Comparison of ENCODE assay signal across 12 cellular contexts in genomic region chr12:29350080-29350479, GRCh38. TPM values are rescaled to one million over a fixed set of nuclear protein-coding genes. Genes with fewer than 3 reads are reported as not detected.
DNase-seq lines count a peak whose midpoint lies in the region; ATAC-seq and TF ChIP-seq lines count a peak whose summit lies in the region.
"Had no signal": no experiment of that assay in that cellular context is flagged by ENCODE, and none has a peak within 500 bp of the region (broad histone marks: within the 10 kb centered on the region; RNA-seq: fewer than 3 reads in every experiment).

No MANE protein-coding gene starts in this region.

- H2BK120ac ChIP-seq in IMR-90 (ENCODE audit: low read depth, low read length) = no peak overlapping the region

- no peak overlapping the region for H2AK5ac ChIP-seq in IMR-90 (ENCODE audit: low read depth, low read length)

- H3K27me3 ChIP-seq in IMR-90 (ENCODE audit: control insufficient read depth, insufficient read depth, low read length) (no peaks in the 10 kb centered on the region), Karpas-422 (ENCODE audit: low read length) (no peaks in the 10 kb centered on the region), gastrocnemius medialis (no peaks in the 10 kb centered on the region)
- H3K27me3 ChIP-seq: pancreas, vagina had no signal

- ATAC-seq in IMR-90 (ENCODE audit: low read depth) (no peak), GM19023 (IDR thresholded peaks at IDR 0.05; ENCODE audit: unreplicated experiment) (no peak), gastrocnemius medialis (no peak)
- ATAC-seq: pancreas had no signal

- no peak overlapping the region for H3K4me2 ChIP-seq in IMR-90 (ENCODE audit: low read depth, low read length)
- H3K4me2 ChIP-seq in Karpas-422 (ENCODE audit: low read depth, low read length, poor library complexity, severe bottlenecking) = no peak overlapping the region

- H3K9me1 ChIP-seq in IMR-90 (ENCODE audit: insufficient read depth, low read length) = no peaks in the 10 kb centered on the region

- in situ Hi-C loops in IMR-90 (cut with MboI; ENCODE audit: low sequenced_read_pairs) (no loop called here), gastrocnemius medialis (cut with MboI; ENCODE audit: low sequenced_read_pairs in 4 of 4) (loop anchor here in 1 of 4 donors (25.0 kb wide), 1 partner anchor 1337 kb away; the partner anchor contains the start of gene IPO8)

- no peak overlapping the region for H3K14ac ChIP-seq in IMR-90 (replicated peaks; ENCODE audit: low read depth, low read length)

- dilution Hi-C loops in IMR-90 (cut with HindIII; ENCODE audit: low sequenced_read_pairs, unreplicated experiment) = no loop called here

- H3K18ac ChIP-seq in IMR-90 (ENCODE audit: low read depth, low read length) = no peak overlapping the region

- TF ChIP-seq CTCF in IMR-90 (conservative IDR thresholded peaks at IDR 0.05; ENCODE audit: low read depth, low read length) = no peak
- no peak for TF ChIP-seq CTCF in gastrocnemius medialis (IDR thresholded peaks at IDR 0.05 in 4 of 5, conservative IDR thresholded peaks at IDR 0.05 in 1 of 5)

- no peak for TF ChIP-seq RAD21 in IMR-90 (IDR thresholded peaks at IDR 0.05; ENCODE audit: low read length)

- H3K23ac ChIP-seq in IMR-90 (ENCODE audit: low read depth, low read length) = no peak overlapping the region

- DNase-seq in COR-L47 (lab: John Stamatoyannopoulos, UW) (peak; percentile 1), IMR-90 (peak; percentile 36), SW480 (ENCODE audit: low spot score) (peak; percentile 4), globus pallidus (ENCODE audit: low spot score) (peak; percentile 5), Karpas-422 (no peak), gastrocnemius medialis (no peak)
- no peak for DNase-seq in stimulated activated CD4-positive, alpha-beta T cell treated with anti-CD3 and anti-CD28 coated beads, Interleukin-4, amount 100 ng/mL, for 4 hours
- DNase-seq: activated effector memory CD4-positive, alpha-beta T cell treated with anti-CD3 and anti-CD28 coated beads, Interleukin-2, amount 50 U/mL, for 16 hours; pancreas; WERI-Rb-1 had no signal

- H3K9ac ChIP-seq in IMR-90 (ENCODE audit: low read depth, low read length) (no peak overlapping the region), Karpas-422 (ENCODE audit: low read length) (no peak overlapping the region)

- intact Hi-C loops in IMR-90 (cut with micrococcal nuclease) = no loop called here
- intact Hi-C loops in gastrocnemius medialis (cut with DNase I; ENCODE audit: low total_unique reads) = no loop called here

- no peak overlapping the region for H2BK20ac ChIP-seq in IMR-90 (ENCODE audit: low read depth, low read length)

- no peak overlapping the region for H4K5ac ChIP-seq in IMR-90 (ENCODE audit: low read depth, low read length)

- H4K20me1 ChIP-seq in IMR-90 (ENCODE audit: insufficient read depth, low read length) (no peaks in the 10 kb centered on the region), Karpas-422 (ENCODE audit: insufficient read depth, low read depth, low read length) (no peaks in the 10 kb centered on the region)

- H3K27ac ChIP-seq in IMR-90 (ENCODE audit: insufficient read depth, low read length) = no peak overlapping the region
- H3K27ac ChIP-seq in Karpas-422 (ENCODE audit: low read length) = no peak overlapping the region
- H3K27ac ChIP-seq in gastrocnemius medialis = no peak overlapping the region
- H3K27ac ChIP-seq: pancreas, vagina, WERI-Rb-1 had no signal

- H3K79me2 ChIP-seq in Karpas-422 (ENCODE audit: low read length) = peaks cover 18% of the 10 kb centered on the region; the same call in 1 of the 2 replicates

- POLR2A ChIA-PET in IMR-90 (lab: Charles Lee; ENCODE audit: unreplicated experiment) = no interaction called here

- H3K79me1 ChIP-seq in IMR-90 (ENCODE audit: low read depth in 1 of 2, low read length in 2 of 2) = no peaks in the 10 kb centered on the region

- no peak overlapping the region for H2AFZ ChIP-seq in IMR-90 (replicated peaks; ENCODE audit: low read length, poor library complexity)
- H2AFZ ChIP-seq in Karpas-422 (ENCODE audit: low read length) = no peak overlapping the region

- H2AK9ac ChIP-seq in IMR-90 (replicated peaks; ENCODE audit: low read depth, low read length, poor library complexity) = no peak overlapping the region

- H4K91ac ChIP-seq in IMR-90 (ENCODE audit: insufficient read depth, low read depth, low read length) = no peak overlapping the region

- H2BK5ac ChIP-seq in IMR-90 (ENCODE audit: low read depth, low read length, poor library complexity, severe bottlenecking) = no peak overlapping the region

- no peak overlapping the region for H3K4ac ChIP-seq in IMR-90 (ENCODE audit: low read depth, low read length)

- H3K4me3 ChIP-seq in IMR-90 (ENCODE audit: insufficient read depth, low read depth, low read length) (no peak overlapping the region), Karpas-422 (ENCODE audit: low read length) (no peak overlapping the region), gastrocnemius medialis (no peak overlapping the region)
- H3K4me3 ChIP-seq: pancreas, vagina had no signal

- BruUV-seq in IMR-90 (replicated peaks; lab: Mats Ljungman, UMichigan) = no TSS peak

- no peak overlapping the region for H4K8ac ChIP-seq in IMR-90 (ENCODE audit: low read depth in 2 of 2, low read length in 2 of 2)

- H3K36me3 ChIP-seq in IMR-90 (ENCODE audit: control insufficient read depth, insufficient read depth, low read length) (peaks cover 3% of the 10 kb centered on the region; the same call in 1 of the 2 replicates), Karpas-422 (ENCODE audit: insufficient read depth, low read length) (peaks cover 51% of the 10 kb centered on the region; the same call in 1 of the 2 replicates), gastrocnemius medialis (peaks cover 0 to 5% of the 10 kb centered on the region in 2 donors)

- H3K9me2 ChIP-seq in Karpas-422 (replicated peaks; ENCODE audit: insufficient read depth, low read length) = no peaks in the 10 kb centered on the region

- no peak overlapping the region for H3K56ac ChIP-seq in IMR-90 (ENCODE audit: extremely low read depth, insufficient read depth, low read length)

- CTCF ChIA-PET in IMR-90 (lab: Yijun Ruan, JAX) = no interaction called here

- H2BK15ac ChIP-seq in IMR-90 (ENCODE audit: low read depth, low read length) = no peak overlapping the region

- H3K4me1 ChIP-seq in IMR-90 (ENCODE audit: control insufficient read depth, insufficient read depth, low read length) = no peaks in the 10 kb centered on the region
- no peaks in the 10 kb centered on the region for H3K4me1 ChIP-seq in Karpas-422 (ENCODE audit: low read length)
- no peaks in the 10 kb centered on the region for H3K4me1 ChIP-seq in gastrocnemius medialis

- no peak for TF ChIP-seq POLR2A in IMR-90 (IDR thresholded peaks at IDR 0.05; ENCODE audit: low read depth, low read length)
- no peak for TF ChIP-seq POLR2A in gastrocnemius medialis (IDR thresholded peaks at IDR 0.05)

- no peaks in the 10 kb centered on the region for H3K9me3 ChIP-seq in IMR-90 (ENCODE audit: control insufficient read depth, insufficient read depth, low read length)
- no peaks in the 10 kb centered on the region for H3K9me3 ChIP-seq in Karpas-422 (ENCODE audit: low read length)
- no peaks in the 10 kb centered on the region for H3K9me3 ChIP-seq in gastrocnemius medialis
- H3K9me3 ChIP-seq: pancreas, vagina had no signal

TF ChIP-seq in IMR-90, 13 proteins besides CTCF, POLR2A, EP300 and RAD21:
- TF ChIP-seq MAFK (IDR thresholded peaks at IDR 0.05; ENCODE audit: low read depth, low read length) (no peak), CHD1 (IDR thresholded peaks at IDR 0.05; ENCODE audit: low read depth, low read length) (no peak), ELK1 (IDR thresholded peaks at IDR 0.05; ENCODE audit: borderline replicate concordance, low read depth, low read length) (no peak), NFE2L2 (IDR thresholded peaks at IDR 0.05; ENCODE audit: low read depth, low read length) (no peak), RCOR1 (IDR thresholded peaks at IDR 0.05; ENCODE audit: insufficient replicate concordance, low read length) (no peak), MAZ (IDR thresholded peaks at IDR 0.05; ENCODE audit: borderline replicate concordance, low read depth, low read length) (no peak), RFX5 (IDR thresholded peaks at IDR 0.05; ENCODE audit: low read depth, low read length) (no peak), FOS (IDR thresholded peaks at IDR 0.05; ENCODE audit: low read depth, low read length) (no peak), MXI1 (IDR thresholded peaks at IDR 0.05; ENCODE audit: borderline replicate concordance, low read depth, low read length) (no peak), CEBPB (IDR thresholded peaks at IDR 0.05; ENCODE audit: low read depth, low read length) (no peak), USF2 (IDR thresholded peaks at IDR 0.05; ENCODE audit: low read depth, low read length) (no peak), SMC3 (IDR thresholded peaks at IDR 0.05; ENCODE audit: low read depth, low read length) (no peak), BHLHE40 (IDR thresholded peaks at IDR 0.05; ENCODE audit: low read depth, low read length) (no peak)

RNA-seq across cellular contexts. Expression of gene ERGIC2, which starts 30.9 kb away (rescaled TPM):
- total RNA-seq in IMR-90 (2012; rRNA removed) (45.3 and 107 TPM in 2 replicates), gastrocnemius medialis (10 to 100 TPM; 43.0 to 99.6 (median 50.2) TPM)
- polyA plus RNA-seq in IMR-90 (2012; rRNA removed) = 32.7 and 41.0 TPM in 2 replicates
- 2.9 and 4.6 TPM in 2 replicates for polyA plus RNA-seq in IMR-90 (2012; cell fraction: cytosol; rRNA removed)
- polyA plus RNA-seq in IMR-90 (2012; cell fraction: nucleus; rRNA removed; ENCODE audit: low replicate concordance) = 0.61 and 14.9 TPM in 2 replicates
- 43.9 and 99.3 TPM in 2 replicates for total RNA-seq in Karpas-422 (2014; rRNA removed; shearing (Covaris generic); ENCODE audit: low replicate concordance)

Comparison
In these comparisons a context has a peak if more than half of its experiments do, and no peak if none do; other contexts are left out.
1. DNase-seq: peak in COR-L47 (single experiment), IMR-90 (single experiment), SW480 (single experiment) and globus pallidus (single experiment); none in stimulated activated CD4-positive, alpha-beta T cell treated with anti-CD3 and anti-CD28 coated beads, Interleukin-4, amount 100 ng/mL, for 4 hours (0 of 2), Karpas-422 (single experiment) and gastrocnemius medialis (0 of 2).